In genomic region chr9:101448680-101449070, GRCh38 we compare ENCODE assay signal across 10 cellular contexts. TPM values are rescaled to one million over a fixed set of nuclear protein-coding genes. Genes with fewer than 3 reads are reported as not detected.
A peak's percentile ranks its signal among the peaks of the same experiment; 100 is the strongest.
DNase-seq lines count a peak whose midpoint lies in the region; ATAC-seq and TF ChIP-seq lines count a peak whose summit lies in the region.
"Had no signal": no experiment of that assay in that cellular context is flagged by ENCODE, and none has a peak within 500 bp of the region (broad histone marks: within the 10 kb centered on the region; RNA-seq: fewer than 3 reads in every experiment).

No MANE protein-coding gene starts in this region.

- peaks cover 0 to 5% of the 10 kb centered on the region in 2 donors for H3K4me1 ChIP-seq in thoracic aorta (ENCODE audit: control insufficient read depth in 1 of 2, low read depth in 2 of 2)
- H3K4me1 ChIP-seq: BLaER1 treated with 17β-estradiol and CSF1 and Interleukin-3, amounts not matched to agents 10 nM and 100 nM had no signal

- H3K27ac ChIP-seq in WERI-Rb-1 (no peak overlapping the region), thoracic aorta (no peak overlapping the region)
- H3K27ac ChIP-seq: BLaER1 treated with 17β-estradiol and CSF1 and Interleukin-3, amounts not matched to agents 10 nM and 100 nM; neutrophil had no signal

- no peaks in the 10 kb centered on the region for H3K36me3 Mint-ChIP-seq in activated naive CD4-positive, alpha-beta T cell treated with anti-CD3 and anti-CD28 coated beads, Interleukin-2, amount 10 ng/mL, durations not matched to agents 7 days and 5 days
- no peaks in the 10 kb centered on the region for H3K36me3 Mint-ChIP-seq in immature natural killer cell

- peaks cover 45% of the 10 kb centered on the region for H3K27me3 Mint-ChIP-seq in activated naive CD4-positive, alpha-beta T cell treated with anti-CD3 and anti-CD28 coated beads, Interleukin-2, amount 10 ng/mL, durations not matched to agents 7 days and 5 days
- peaks cover 10 to 32% (median 16%) of the 10 kb centered on the region in 3 donors for H3K27me3 Mint-ChIP-seq in immature natural killer cell (ENCODE audit: low read depth in 3 of 3)

- H3K4me1 Mint-ChIP-seq in activated naive CD4-positive, alpha-beta T cell treated with anti-CD3 and anti-CD28 coated beads, Interleukin-2, amount 10 ng/mL, durations not matched to agents 7 days and 5 days, result peaks cover 5% of the 10 kb centered on the region
- peaks cover 7 to 9% of the 10 kb centered on the region in 2 donors for H3K4me1 Mint-ChIP-seq in immature natural killer cell

- ATAC-seq in thoracic aorta (ENCODE audit: insufficient number of reproducible peaks, low FRiP score, low read depth), result no peak

- DNase-seq in activated naive CD4-positive, alpha-beta T cell treated with anti-CD3 and anti-CD28 coated beads, Interleukin-2, amount 10 ng/mL, durations not matched to agents 7 days and 5 days, result no peak
- no peak for DNase-seq in activated naive CD4-positive, alpha-beta T cell treated with Interleukin-2 at 50 U/mL for 16 hours
- no peak for DNase-seq in WERI-Rb-1
- no peak for DNase-seq in immature natural killer cell
- DNase-seq in thoracic aorta (ENCODE audit: low spot score), result no peak
- DNase-seq in ecto neural progenitor cell (ENCODE audit: low spot score), result no peak
- DNase-seq in NCI-H2196 (lab: John Stamatoyannopoulos, UW; ENCODE audit: unreplicated experiment), result no peak
- DNase-seq in HUDEP-2 (lab: John Stamatoyannopoulos, UW; ENCODE audit: unreplicated experiment in 76 of 76), result no peak

- H3K27ac Mint-ChIP-seq in activated naive CD4-positive, alpha-beta T cell treated with anti-CD3 and anti-CD28 coated beads, Interleukin-2, amount 10 ng/mL, durations not matched to agents 7 days and 5 days, result no peak overlapping the region
- H3K27ac Mint-ChIP-seq in immature natural killer cell, result no peak overlapping the region

- H3K4me3 Mint-ChIP-seq in activated naive CD4-positive, alpha-beta T cell treated with anti-CD3 and anti-CD28 coated beads, Interleukin-2, amount 10 ng/mL, durations not matched to agents 7 days and 5 days, result peak overlapping the region; percentile 33
- peak overlapping the region in 4 of 5 donors; percentile 36 to 66 (median 56) for H3K4me3 Mint-ChIP-seq in immature natural killer cell

- H3K27me3 ChIP-seq in WERI-Rb-1 (ENCODE audit: insufficient read depth, low read depth, severe bottlenecking) (no peaks in the 10 kb centered on the region), thoracic aorta (replicated peaks; ENCODE audit: insufficient read depth) (no peaks in the 10 kb centered on the region)
- H3K27me3 ChIP-seq: BLaER1 treated with 17β-estradiol and CSF1 and Interleukin-3, amounts not matched to agents 10 nM and 100 nM had no signal

- H3K36me3 ChIP-seq in WERI-Rb-1 (no peaks in the 10 kb centered on the region), thoracic aorta (no peaks in the 10 kb centered on the region)
- H3K36me3 ChIP-seq: BLaER1 treated with 17β-estradiol and CSF1 and Interleukin-3, amounts not matched to agents 10 nM and 100 nM; neutrophil had no signal

- H3K4me3 ChIP-seq in WERI-Rb-1 (ENCODE audit: low read depth, low read length) (peak overlapping the region; percentile 78; the same call in 1 of the 2 replicates), thoracic aorta (peak overlapping the region; percentile 83)
- H3K4me3 ChIP-seq: BLaER1 treated with 17β-estradiol and CSF1 and Interleukin-3, amounts not matched to agents 10 nM and 100 nM had no signal

- H3K9me3 Mint-ChIP-seq in activated naive CD4-positive, alpha-beta T cell treated with anti-CD3 and anti-CD28 coated beads, Interleukin-2, amount 10 ng/mL, durations not matched to agents 7 days and 5 days, result no peaks in the 10 kb centered on the region
- H3K9me3 Mint-ChIP-seq in immature natural killer cell, result peaks cover 0 to 7% (median 0%) of the 10 kb centered on the region in 6 donors

- peaks cover 3% of the 10 kb centered on the region for H3K9me3 ChIP-seq in WERI-Rb-1 (ENCODE audit: severe bottlenecking)
- H3K9me3 ChIP-seq in thoracic aorta, result no peaks in the 10 kb centered on the region
- H3K9me3 ChIP-seq: neutrophil had no signal

- CTCF ChIA-PET in activated naive CD4-positive, alpha-beta T cell treated with anti-CD3 and anti-CD28 coated beads, Interleukin-2, amount 10 ng/mL, durations not matched to agents 7 days and 5 days (lab: Charles Lee), result interaction anchor here (1.0 to 2.2 kb wide), 5 partner anchors 10 to 81 kb away, joined by 3 to 14 read pairs (median 6); no protein-coding TSS in a partner anchor

- TF ChIP-seq CTCF in WERI-Rb-1 (IDR thresholded peaks at IDR 0.05; ENCODE audit: low read depth, low read length) (no peak), thoracic aorta (IDR thresholded peaks at IDR 0.05) (no peak)

RNA-seq across cellular contexts. Expression of gene ALDOB, which starts 13.1 kb away (rescaled TPM):
- not detected for polyA plus RNA-seq in immature natural killer cell
- not detected for total RNA-seq in thoracic aorta

RNA-seq across cellular contexts. Expression of gene ZNF189, which starts 50.0 kb away (rescaled TPM):
- polyA plus RNA-seq in immature natural killer cell, result 1 to 10 TPM in 1 of 3 donors, under 1 TPM in 1, not detected in 1; 0.60 to 3.1 TPM
- total RNA-seq in thoracic aorta, result 10 to 100 TPM; 20.4 to 28.2 TPM

RNA-seq across cellular contexts. Expression of gene MRPL50, which starts 50.3 kb away (rescaled TPM):
- polyA plus RNA-seq in immature natural killer cell, result 1 to 10 TPM; 6.8 to 9.1 (median 8.8) TPM
- total RNA-seq in thoracic aorta, result 10 to 100 TPM in 1 of 2 donors, 1 to 10 TPM in 1; 9.5 to 16.3 TPM
